In the genomic region with DNA sequence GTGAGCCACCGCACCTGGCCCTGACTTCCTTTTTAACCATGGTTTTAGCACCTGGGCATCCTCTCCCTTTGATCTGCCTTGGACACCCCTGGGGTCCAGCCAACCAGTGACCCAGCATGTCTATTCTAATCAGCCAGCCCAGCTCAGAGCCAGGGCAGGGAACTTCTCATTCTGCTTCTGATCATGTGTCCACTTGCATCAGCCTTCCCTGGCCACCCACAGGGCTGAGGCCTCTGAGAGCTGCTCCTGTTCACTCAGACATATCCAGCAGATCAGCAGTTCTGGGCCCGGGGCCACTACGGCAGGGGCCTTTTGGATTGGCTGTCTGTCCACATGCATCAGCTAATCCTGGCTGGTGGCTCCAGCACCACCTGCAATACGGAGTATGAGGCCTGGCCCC, we compare ENCODE assay signal across 21 cellular contexts.
DNase-seq lines count a peak whose midpoint lies in the region; ATAC-seq and TF ChIP-seq lines count a peak whose summit lies in the region.
"Had no signal": no experiment of that assay in that cellular context is flagged by ENCODE, and none has a peak within 500 bp of the region (broad histone marks: within the 10 kb centered on the region; RNA-seq: fewer than 3 reads in every experiment).

No MANE protein-coding gene starts in this region.

- H3K9me2 ChIP-seq in GM23248 (ENCODE audit: insufficient read depth): no peaks in the 10 kb centered on the region

- in situ Hi-C loops in GM23248 (cut with MboI): no loop called here
- in situ Hi-C loops in SK-MEL-5 (cut with HindIII; ENCODE audit: low pct_unique_long_range_greater_than_20kb, low sequenced_read_pairs): no loop called here

- H2AFZ ChIP-seq in GM23248: no peak overlapping the region
- H2AFZ ChIP-seq: hepatocyte had no signal

- no peak overlapping the region for H3K27ac Mint-ChIP-seq in type B pancreatic cell
- H3K27ac Mint-ChIP-seq: natural killer cell treated with Interleukin-12 subunit alpha and Interleukin-12 subunit beta and Interleukin-15 and Interleukin-18, amount 100 ng/mL, for 72 hours; progenitor cell of endocrine pancreas had no signal

- WGBS in GM23248 (ENCODE audit: low coverage in 1 of 2, low lambda C conversion rate in 2 of 2, missing lambda C conversion rate in 2 of 2), 2 experiments: 53 to 54% methylated on average over 4 of the region's 4 CpGs

- no peaks in the 10 kb centered on the region for H3K9me3 Mint-ChIP-seq in type B pancreatic cell
- H3K9me3 Mint-ChIP-seq: natural killer cell treated with Interleukin-12 subunit alpha and Interleukin-12 subunit beta and Interleukin-15 and Interleukin-18, amount 100 ng/mL, for 72 hours had no signal

- no peaks in the 10 kb centered on the region for H3F3A ChIP-seq in GM23248 (ENCODE audit: insufficient read depth)

- no peaks in the 10 kb centered on the region for H3K9me3 ChIP-seq in GM23248 (ENCODE audit: low read depth)
- H3K9me3 ChIP-seq: breast epithelium, transverse colon had no signal

- no peak overlapping the region for H3K27ac ChIP-seq in GM23248
- H3K27ac ChIP-seq: breast epithelium, hepatocyte, transverse colon, VCaP had no signal

- H4K20me1 ChIP-seq in GM23248 (ENCODE audit: insufficient read depth): no peaks in the 10 kb centered on the region

- H3K36me3 Mint-ChIP-seq in type B pancreatic cell: no peaks in the 10 kb centered on the region
- H3K36me3 Mint-ChIP-seq: natural killer cell treated with Interleukin-12 subunit alpha and Interleukin-12 subunit beta and Interleukin-15 and Interleukin-18, amount 100 ng/mL, for 72 hours had no signal

- no peak overlapping the region for H3K4me2 ChIP-seq in GM23248 (ENCODE audit: unreplicated experiment)
- H3K4me2 ChIP-seq: hepatocyte had no signal

- no peaks in the 10 kb centered on the region for H3K27me3 Mint-ChIP-seq in type B pancreatic cell

- H3K9ac ChIP-seq in GM23248: no peak overlapping the region

- no peak for TF ChIP-seq CTCF in type B pancreatic cell (conservative IDR thresholded peaks at IDR 0.05)

- H3K4me3 Mint-ChIP-seq in type B pancreatic cell: no peak overlapping the region
- H3K4me3 Mint-ChIP-seq: natural killer cell treated with Interleukin-12 subunit alpha and Interleukin-12 subunit beta and Interleukin-15 and Interleukin-18, amount 100 ng/mL, for 72 hours had no signal

- peak; percentile 28 for DNase-seq in GM23248
- peak; percentile 37 for DNase-seq in SK-MEL-5 (ENCODE audit: low read depth, low spot score)
- DNase-seq in globus pallidus (ENCODE audit: low spot score): peak; percentile 14
- DNase-seq in retina: peak; percentile 22
- DNase-seq in putamen (ENCODE audit: low spot score): no peak
- no peak for DNase-seq in type B pancreatic cell (ENCODE audit: extremely low spot score, unreplicated experiment)
- DNase-seq: activated CD4-positive, alpha-beta T cell treated with anti-CD3 and anti-CD28 coated beads, Interleukin-2, amount 50 U/mL, for 1 hour; activated effector memory CD4-positive, alpha-beta T cell treated with anti-CD3 and anti-CD28 coated beads, Interleukin-2, amount 50 U/mL, for 16 hours; COR-L47; dermis blood vessel endothelial cell; NCI-H1105; NCI-H524; stimulated activated naive CD4-positive, alpha-beta T cell treated with Interleukin-2 at 50 U/mL for 16 hours; transverse colon had no signal

- no peaks in the 10 kb centered on the region for H3K27me3 ChIP-seq in GM23248 (replicated peaks; ENCODE audit: insufficient read depth)
- H3K27me3 ChIP-seq: breast epithelium, hepatocyte, transverse colon had no signal

- H3K4me3 ChIP-seq in GM23248: no peak overlapping the region
- H3K4me3 ChIP-seq: breast epithelium, hepatocyte, skin epidermis, transverse colon had no signal

- peaks cover 21% of the 10 kb centered on the region for H3K4me1 Mint-ChIP-seq in type B pancreatic cell (ENCODE audit: unreplicated experiment)

- ATAC-seq in GM18907 (IDR thresholded peaks at IDR 0.05; ENCODE audit: unreplicated experiment): no peak
- ATAC-seq: natural killer cell treated with Interleukin-12 subunit alpha and Interleukin-12 subunit beta and Interleukin-15 and Interleukin-18, amount 100 ng/mL, for 72 hours had no signal

- no peaks in the 10 kb centered on the region for H3K4me1 ChIP-seq in GM23248 (ENCODE audit: insufficient read depth)
- H3K4me1 ChIP-seq: breast epithelium had no signal

- H3K79me2 ChIP-seq in GM23248 (ENCODE audit: insufficient read depth): no peaks in the 10 kb centered on the region
- H3K79me2 ChIP-seq: hepatocyte had no signal

- H3K36me3 ChIP-seq in GM23248 (ENCODE audit: low read depth): no peaks in the 10 kb centered on the region
- H3K36me3 ChIP-seq: breast epithelium, transverse colon had no signal

Comparison
In these comparisons a context has a peak if more than half of its experiments do, and no peak if none do; other contexts are left out.
1. DNase-seq: peak in GM23248 (single experiment), SK-MEL-5 (single experiment), globus pallidus (single experiment) and retina (single experiment); none in putamen (single experiment) and type B pancreatic cell (single experiment).